In genomic region chr2:76450024-76450475, GRCh38 we compare ENCODE assay signal across 15 cellular contexts.
A peak's percentile ranks its signal among the peaks of the same experiment; 100 is the strongest.
DNase-seq lines count a peak whose midpoint lies in the region; ATAC-seq and TF ChIP-seq lines count a peak whose summit lies in the region.
"Had no signal": no experiment of that assay in that cellular context is flagged by ENCODE, and none has a peak within 500 bp of the region (broad histone marks: within the 10 kb centered on the region; RNA-seq: fewer than 3 reads in every experiment).

No MANE protein-coding gene starts in this region.

- DNase-seq in GM20000 (ENCODE audit: low spot score) = peak; percentile 2
- DNase-seq in astrocyte of the hippocampus (ENCODE audit: low read depth, low spot score) = peak; percentile 57
- no peak for DNase-seq in NCI-H1930 (lab: John Stamatoyannopoulos, UW)
- no peak for DNase-seq in stimulated activated CD4-positive, alpha-beta T cell treated with anti-CD3 and anti-CD28 coated beads, Interleukin-4, amount 100 ng/mL, for 24 hours
- no peak for DNase-seq in left cardiac atrium
- DNase-seq in stimulated activated CD4-positive, alpha-beta T cell treated with anti-CD3 and anti-CD28 coated beads, Interleukin-4, amount 100 ng/mL, for 1 hour = no peak
- DNase-seq: activated CD4-positive, alpha-beta T cell treated with anti-CD3 and anti-CD28 coated beads, Interleukin-2, amount 50 U/mL, for 1 hour; body of pancreas; colonic mucosa; islet precursor cell; NCI-H1417; nephron progenitor cell; RPMI8226 had no signal

- peak; percentile 84 for ATAC-seq in GM18519 (IDR thresholded peaks at IDR 0.05; ENCODE audit: low FRiP score, unreplicated experiment)
- ATAC-seq in HG03097 (IDR thresholded peaks at IDR 0.05; ENCODE audit: low FRiP score, unreplicated experiment) = peak; percentile 42
- no peak for ATAC-seq in left cardiac atrium
- ATAC-seq: body of pancreas had no signal

- TF ChIP-seq CTCF in GM20000 (IDR thresholded peaks at IDR 0.05; ENCODE audit: extremely low read depth, missing control alignments) = no peak

- intact Hi-C loops in left cardiac atrium (cut with DNase I) = no loop called here

Comparison
In these comparisons a context has a peak if more than half of its experiments do, and no peak if none do; other contexts are left out.
1. ATAC-seq: peak in GM18519 (single experiment) and HG03097 (single experiment); none in left cardiac atrium (0 of 2).
2. DNase-seq: peak in GM20000 (single experiment) and astrocyte of the hippocampus (single experiment); none in NCI-H1930 (0 of 2), stimulated activated CD4-positive, alpha-beta T cell treated with anti-CD3 and anti-CD28 coated beads, Interleukin-4, amount 100 ng/mL, for 24 hours (single experiment), left cardiac atrium (single experiment) and stimulated activated CD4-positive, alpha-beta T cell treated with anti-CD3 and anti-CD28 coated beads, Interleukin-4, amount 100 ng/mL, for 1 hour (single experiment).